Comparison of ENCODE assay signal across 12 cellular contexts in genomic region chr4:57065730-57066482, GRCh38. TPM values are rescaled to one million over a fixed set of nuclear protein-coding genes. Genes with fewer than 3 reads are reported as not detected.
A peak's percentile ranks its signal among the peaks of the same experiment; 100 is the strongest.
DNase-seq lines count a peak whose midpoint lies in the region; ATAC-seq, FAIRE-seq and TF ChIP-seq lines count a peak whose summit lies in the region.
"Had no signal": no experiment of that assay in that cellular context is flagged by ENCODE, and none has a peak within 500 bp of the region (broad histone marks: within the 10 kb centered on the region; RNA-seq: fewer than 3 reads in every experiment).

No MANE protein-coding gene starts in this region.

- H2BK120ac ChIP-seq in IMR-90 (ENCODE audit: low read depth, low read length) = peak overlapping the region; percentile 99

- peak overlapping the region; percentile 87 for H2BK5ac ChIP-seq in IMR-90 (ENCODE audit: low read depth, low read length, poor library complexity, severe bottlenecking)

- peak overlapping the region; percentile 84 for H3K56ac ChIP-seq in IMR-90 (ENCODE audit: extremely low read depth, insufficient read depth, low read length)

- peak overlapping the region; percentile 69 for H2AFZ ChIP-seq in IMR-90 (replicated peaks; ENCODE audit: low read length, poor library complexity)
- H2AFZ ChIP-seq: PC-9 had no signal

- H3K4me3 ChIP-seq in IMR-90 (ENCODE audit: insufficient read depth, low read depth, low read length) = no peak overlapping the region; the same call in 1 of the 2 replicates
- no peak overlapping the region for H3K4me3 ChIP-seq in bronchial epithelial cell (ENCODE audit: low read depth, low read length)
- H3K4me3 ChIP-seq in mucosa of descending colon = no peak overlapping the region
- H3K4me3 ChIP-seq in testis = no peak overlapping the region
- H3K4me3 ChIP-seq: pancreas, PC-9 had no signal

- CTCF ChIA-PET in IMR-90 (lab: Yijun Ruan, JAX) = interaction anchor here (0.7 to 1.6 kb wide), 8 partner anchors 10 to 976 kb away, joined by 3 to 10 read pairs (median 4); no protein-coding TSS in a partner anchor

- H4K91ac ChIP-seq in IMR-90 (ENCODE audit: insufficient read depth, low read depth, low read length) = peak overlapping the region; percentile 86

- intact Hi-C loops in IMR-90 (cut with micrococcal nuclease) = loop anchor here (1.0 to 5.0 kb wide), 2 partner anchors 15 to 46 kb away; partner anchors contain the start of gene IGFBP7
- intact Hi-C loops in mucosa of descending colon (cut with DNase I, micrococcal nuclease) = no loop called here
- intact Hi-C loops in testis (cut with DNase I; ENCODE audit: low total_unique reads) = loop anchor here (10.0 kb wide), 1 partner anchor 49 kb away; the partner anchor contains the start of gene IGFBP7
- intact Hi-C loops in head of caudate nucleus (cut with DNase I) = no loop called here

- dilution Hi-C loops in IMR-90 (cut with HindIII; ENCODE audit: low sequenced_read_pairs, unreplicated experiment) = no loop called here

- no peak for TF ChIP-seq RAD21 in IMR-90 (IDR thresholded peaks at IDR 0.05; ENCODE audit: low read length)

- TF ChIP-seq CTCF in IMR-90 (conservative IDR thresholded peaks at IDR 0.05; ENCODE audit: low read depth, low read length) (0 out of 2 replicates have a peak, but pooled peaks have one; percentile 5), bronchial epithelial cell (IDR thresholded peaks at IDR 0.05; ENCODE audit: insufficient read depth, low read length, severe bottlenecking) (no peak), mucosa of descending colon (IDR thresholded peaks at IDR 0.05) (no peak), testis (IDR thresholded peaks at IDR 0.05) (no peak)

- peaks cover 31% of the 10 kb centered on the region for H3K4me1 ChIP-seq in IMR-90 (ENCODE audit: control insufficient read depth, insufficient read depth, low read length)
- H3K4me1 ChIP-seq in mucosa of descending colon (ENCODE audit: low read depth) = peaks cover 1% of the 10 kb centered on the region
- H3K4me1 ChIP-seq in testis = peaks cover 37% of the 10 kb centered on the region

- peaks cover 6% of the 10 kb centered on the region for H4K20me1 ChIP-seq in IMR-90 (ENCODE audit: insufficient read depth, low read length)

- BruUV-seq in IMR-90 (replicated peaks; lab: Mats Ljungman, UMichigan) = no TSS peak

- peak overlapping the region; percentile 97 for H2AK5ac ChIP-seq in IMR-90 (ENCODE audit: low read depth, low read length)

- H3K4me2 ChIP-seq in IMR-90 (ENCODE audit: low read depth, low read length) = peak overlapping the region; percentile 16
- H3K4me2 ChIP-seq: PC-9 had no signal

- H3K36me3 ChIP-seq in IMR-90 (ENCODE audit: control insufficient read depth, insufficient read depth, low read length) (no peaks in the 10 kb centered on the region), bronchial epithelial cell (ENCODE audit: control insufficient read depth, insufficient read depth, low read length) (no peaks in the 10 kb centered on the region), mucosa of descending colon (ENCODE audit: low read depth) (no peaks in the 10 kb centered on the region), testis (ENCODE audit: low read depth, missing control alignments) (no peaks in the 10 kb centered on the region)
- H3K36me3 ChIP-seq: pancreas had no signal

- H2BK20ac ChIP-seq in IMR-90 (ENCODE audit: low read depth, low read length) = peak overlapping the region; percentile 98

- peak; percentile 77 for FAIRE-seq in bronchial epithelial cell (lab: Jason Lieb, UNC)
- FAIRE-seq: keratinocyte, pancreas had no signal

- peak overlapping the region; percentile 85 for H3K14ac ChIP-seq in IMR-90 (replicated peaks; ENCODE audit: low read depth, low read length)

- peak overlapping the region; percentile 76 for H4K5ac ChIP-seq in IMR-90 (ENCODE audit: low read depth, low read length)

- in situ Hi-C loops in IMR-90 (cut with MboI; ENCODE audit: low sequenced_read_pairs) = no loop called here

- 56% methylated on average over 3 of the region's 5 CpGs; no CpG with 5 or more reads in 1 of the 2 experiments for WGBS in IMR-90 (ENCODE audit: extremely low coverage in 2 of 2, insufficient read length in 1 of 2), 2 experiments
- WGBS in testis, 2 donors = 43 to 55% methylated on average over 5 of the region's 5 CpGs

- H3K9me1 ChIP-seq in IMR-90 (ENCODE audit: insufficient read depth, low read length) = peaks cover 20% of the 10 kb centered on the region

- H3K23ac ChIP-seq in IMR-90 (ENCODE audit: low read depth, low read length) = peak overlapping the region; percentile 94

- peak; percentile 41 for DNase-seq in IMR-90
- no peak for DNase-seq in bronchial epithelial cell (ENCODE audit: low read depth)
- DNase-seq in mucosa of descending colon = no peak
- DNase-seq in testis = no peak
- DNase-seq in head of caudate nucleus = no peak
- DNase-seq in COLO829 (ENCODE audit: low spot score) = no peak
- DNase-seq in epidermal melanocyte (ENCODE audit: insufficient read length, low spot score) = no peak
- DNase-seq: NCI-H2081 treated with DMSO at 0.1 percent for 48 hours, PC-9 had no signal

- peak overlapping the region; percentile 81 for H2AK9ac ChIP-seq in IMR-90 (replicated peaks; ENCODE audit: low read depth, low read length, poor library complexity)

- H3K27me3 ChIP-seq in IMR-90 (ENCODE audit: control insufficient read depth, insufficient read depth, low read length) (no peaks in the 10 kb centered on the region), bronchial epithelial cell (ENCODE audit: control insufficient read depth, insufficient read depth, low read length) (no peaks in the 10 kb centered on the region), testis (no peaks in the 10 kb centered on the region)
- H3K27me3 ChIP-seq: pancreas had no signal

- POLR2A ChIA-PET in IMR-90 (lab: Charles Lee; ENCODE audit: unreplicated experiment) = interaction anchor here (0.6 to 0.9 kb wide), 3 partner anchors 10 to 53 kb away, joined by 3 to 5 read pairs (median 3); no protein-coding TSS in a partner anchor

- ATAC-seq in IMR-90 (ENCODE audit: low read depth) (peak; percentile 4; the same call in 1 of the 2 replicates), mucosa of descending colon (peak; percentile 25), HG03025 (IDR thresholded peaks at IDR 0.05; ENCODE audit: low FRiP score, unreplicated experiment) (no peak)

- peak overlapping the region; percentile 26 for H3K9ac ChIP-seq in IMR-90 (ENCODE audit: low read depth, low read length)

- H3K79me1 ChIP-seq in IMR-90 (ENCODE audit: low read depth in 1 of 2, low read length in 2 of 2) = peaks cover 8 to 69% of the 10 kb centered on the region in 2 experiments

- H3K27ac ChIP-seq in IMR-90 (ENCODE audit: insufficient read depth, low read length) = peak overlapping the region; percentile 58
- H3K27ac ChIP-seq in testis = peak overlapping the region; percentile 53 to 62
- H3K27ac ChIP-seq: PC-9 had no signal

- H3K18ac ChIP-seq in IMR-90 (ENCODE audit: low read depth, low read length) = peak overlapping the region; percentile 71

- peak overlapping the region; percentile 62 to 89 for H4K8ac ChIP-seq in IMR-90 (ENCODE audit: low read depth in 2 of 2, low read length in 2 of 2)

- no peaks in the 10 kb centered on the region for H3K9me3 ChIP-seq in IMR-90 (ENCODE audit: control insufficient read depth, insufficient read depth, low read length)
- no peaks in the 10 kb centered on the region for H3K9me3 ChIP-seq in mucosa of descending colon
- H3K9me3 ChIP-seq in testis = no peaks in the 10 kb centered on the region
- H3K9me3 ChIP-seq: pancreas had no signal

- H2BK15ac ChIP-seq in IMR-90 (ENCODE audit: low read depth, low read length) = peak overlapping the region; percentile 98

- TF ChIP-seq POLR2A in IMR-90 (IDR thresholded peaks at IDR 0.05; ENCODE audit: low read depth, low read length) (peak; percentile 51; the same call in 1 of the 2 replicates), testis (IDR thresholded peaks at IDR 0.05) (no peak)

- peak overlapping the region; percentile 99 for H3K4ac ChIP-seq in IMR-90 (ENCODE audit: low read depth, low read length)

TF ChIP-seq in IMR-90, 13 proteins besides CTCF, POLR2A, EP300 and RAD21:
- TF ChIP-seq MAZ (IDR thresholded peaks at IDR 0.05; ENCODE audit: borderline replicate concordance, low read depth, low read length) = no peak

RNA-seq across cellular contexts. Expression of gene IGFBP7, which starts 44.3 kb away (rescaled TPM):
- total RNA-seq in IMR-90 (2012; rRNA removed) (33.2 and 34.2 TPM in 2 replicates), bronchial epithelial cell (89.9 and 92.9 TPM in 2 replicates), mucosa of descending colon (100 to 1,000 TPM in 2 of 3 donors, 10 to 100 TPM in 1; 32.7 to 225 (median 116) TPM), testis (100 to 1,000 TPM; 451 to 817 TPM)
- polyA plus RNA-seq in IMR-90 (2012; rRNA removed) (267 and 338 TPM in 2 replicates), testis (ENCODE audit: insufficient read depth, low read depth, low replicate concordance) (531 TPM)
- polyA plus RNA-seq in IMR-90 (2012; cell fraction: cytosol; rRNA removed) = 354 and 595 TPM in 2 replicates
- polyA plus RNA-seq in IMR-90 (2012; cell fraction: nucleus; rRNA removed; ENCODE audit: low replicate concordance) = 197 and 320 TPM in 2 replicates

Comparison
In these comparisons a context has a peak if more than half of its experiments do, and no peak if none do; other contexts are left out.
1. intact Hi-C loops: an anchor here in IMR-90 (1.0 to 5.0 kb wide) and testis (10.0 kb wide); none called in mucosa of descending colon and head of caudate nucleus.